ENCODE assay signal across 40 cellular contexts in genomic region chr3:128089135-128089534, GRCh38.
"Had no signal": no experiment of that assay in that cellular context is flagged by ENCODE, and none has a peak within 500 bp of the region (broad histone marks: within the 10 kb centered on the region; RNA-seq: fewer than 3 reads in every experiment).

No MANE protein-coding gene starts in this region.

- H3K4me3 Mint-ChIP-seq: activated CD4-positive, alpha-beta memory T cell treated with anti-CD3 and anti-CD28 coated beads for 36 hours; activated CD4-positive, alpha-beta T cell treated with anti-CD3 and anti-CD28 coated beads for 36 hours; activated CD4-positive, alpha-beta T cell treated with anti-CD3 and anti-CD28 coated beads, Interleukin-2, amount 10 ng/mL, durations not matched to agents 24 days and 14 days; activated CD8-positive, alpha-beta memory T cell treated with anti-CD3 and anti-CD28 coated beads, Interleukin-2, amount 10 ng/mL, durations not matched to agents 7 days and 5 days; activated CD8-positive, alpha-beta T cell treated with anti-CD3 and anti-CD28 coated beads, Interleukin-2, amount 10 ng/mL, durations not matched to agents 7 days and 5 days; activated naive CD4-positive, alpha-beta T cell treated with anti-CD3 and anti-CD28 coated beads for 36 hours; activated naive CD4-positive, alpha-beta T cell treated with anti-CD3 and anti-CD28 coated beads, Interleukin-2, amount 50 U/mL, for 24 hours; activated naive CD8-positive, alpha-beta T cell treated with anti-CD3 and anti-CD28 coated beads for 36 hours; activated naive CD8-positive, alpha-beta T cell treated with anti-CD3 and anti-CD28 coated beads, Interleukin-2, amount 50 U/mL, for 24 hours; activated T-helper 1 cell treated with anti-CD3 and anti-CD28 coated beads, Interleukin-12 subunit alpha, Interleukin-12 subunit beta, Interleukin-2, Interleukin-4 antibody, amounts not matched to agents 30 ng/mL and 10 ng/mL and 1 ng/mL, durations not matched to agents 14 hours and 24 hours and 36 hours; dendritic cell treated with granulocyte-macrophage colony-stimulating factor and Interleukin-4, amounts not matched to agents 40 ng/mL and 50 ng/mL, for 4 days; effector memory CD8-positive, alpha-beta T cell; T-helper 17 cell; T-helper 2 cell treated with Interferon-gamma antibody and Interleukin-4, amounts not matched to agents 5 μg/mL and 100 μg/mL, for 36 hours had no signal

- H3K9me3 Mint-ChIP-seq: activated CD4-positive, alpha-beta memory T cell treated with anti-CD3 and anti-CD28 coated beads for 36 hours; activated CD4-positive, alpha-beta T cell treated with anti-CD3 and anti-CD28 coated beads, Interleukin-2, amount 10 ng/mL, durations not matched to agents 24 days and 14 days; activated naive CD4-positive, alpha-beta T cell treated with anti-CD3 and anti-CD28 coated beads for 36 hours; activated naive CD4-positive, alpha-beta T cell treated with anti-CD3 and anti-CD28 coated beads, Interleukin-2, amount 50 U/mL, for 24 hours; activated naive CD8-positive, alpha-beta T cell treated with anti-CD3 and anti-CD28 coated beads for 36 hours; activated naive CD8-positive, alpha-beta T cell treated with anti-CD3 and anti-CD28 coated beads, Interleukin-2, amount 50 U/mL, for 24 hours; activated T-helper 1 cell treated with anti-CD3 and anti-CD28 coated beads, Interleukin-12 subunit alpha, Interleukin-12 subunit beta, Interleukin-2, Interleukin-4 antibody, amounts not matched to agents 30 ng/mL and 10 ng/mL and 1 ng/mL, durations not matched to agents 14 hours and 24 hours and 36 hours; activated T-helper 2 cell treated with anti-CD3 and anti-CD28 coated beads, Interferon-gamma antibody, Interleukin-2, Interleukin-4, amounts not matched to agents 10 μg/mL and 5 μg/mL and 100 μg/mL, durations not matched to agents 14 hours and 24 hours and 36 hours; dendritic cell treated with granulocyte-macrophage colony-stimulating factor and Interleukin-4, amounts not matched to agents 40 ng/mL and 50 ng/mL, for 4 days; effector memory CD8-positive, alpha-beta T cell; T-helper 2 cell treated with Interferon-gamma antibody and Interleukin-4, amounts not matched to agents 5 μg/mL and 100 μg/mL, for 36 hours had no signal

- H3K27me3 Mint-ChIP-seq: activated CD4-positive, alpha-beta memory T cell treated with anti-CD3 and anti-CD28 coated beads for 36 hours; activated CD4-positive, alpha-beta T cell treated with anti-CD3 and anti-CD28 coated beads for 36 hours; activated CD4-positive, alpha-beta T cell treated with anti-CD3 and anti-CD28 coated beads, Interleukin-2, amount 10 ng/mL, durations not matched to agents 24 days and 14 days; activated CD8-positive, alpha-beta memory T cell treated with anti-CD3 and anti-CD28 coated beads, Interleukin-2, amount 10 ng/mL, durations not matched to agents 7 days and 5 days; activated naive CD4-positive, alpha-beta T cell treated with anti-CD3 and anti-CD28 coated beads, Interleukin-2, amount 50 U/mL, for 24 hours; activated naive CD8-positive, alpha-beta T cell treated with anti-CD3 and anti-CD28 coated beads for 36 hours; activated naive CD8-positive, alpha-beta T cell treated with anti-CD3 and anti-CD28 coated beads, Interleukin-2, amount 50 U/mL, for 24 hours; dendritic cell treated with granulocyte-macrophage colony-stimulating factor and Interleukin-4, amounts not matched to agents 40 ng/mL and 50 ng/mL, for 4 days; effector memory CD8-positive, alpha-beta T cell; T-helper 17 cell had no signal

- H3K4me1 Mint-ChIP-seq: activated CD4-positive, alpha-beta T cell treated with anti-CD3 and anti-CD28 coated beads for 36 hours; activated CD4-positive, alpha-beta T cell treated with anti-CD3 and anti-CD28 coated beads, Interleukin-2, amount 10 ng/mL, durations not matched to agents 24 days and 14 days; activated naive CD4-positive, alpha-beta T cell treated with anti-CD3 and anti-CD28 coated beads, Interleukin-2, amount 50 U/mL, for 24 hours; activated naive CD8-positive, alpha-beta T cell treated with anti-CD3 and anti-CD28 coated beads, Interleukin-2, amount 50 U/mL, for 24 hours had no signal

- DNase-seq: activated CD4-positive, alpha-beta memory T cell treated with anti-CD3 and anti-CD28 coated beads for 36 hours; activated CD4-positive, alpha-beta T cell treated with anti-CD3 and anti-CD28 coated beads for 36 hours; activated CD4-positive, alpha-beta T cell treated with anti-CD3 and anti-CD28 coated beads, Interleukin-2, amount 10 ng/mL, durations not matched to agents 24 days and 14 days; activated CD4-positive, CD25-positive, alpha-beta regulatory T cell; activated CD4-positive, CD25-positive, alpha-beta regulatory T cell treated with anti-CD3 and anti-CD28 coated beads, Interleukin-2, amount 50 U/mL, for 72 hours; activated CD8-positive, alpha-beta memory T cell treated with anti-CD3 and anti-CD28 coated beads, Interleukin-2, amount 10 ng/mL, durations not matched to agents 7 days and 5 days; activated CD8-positive, alpha-beta memory T cell treated with anti-CD3 and anti-CD28 coated beads, Interleukin-2, amount 50 U/mL, for 4 hours; activated CD8-positive, alpha-beta T cell treated with anti-CD3 and anti-CD28 coated beads, Interleukin-2, amount 10 ng/mL, durations not matched to agents 7 days and 5 days; activated effector memory CD4-positive, alpha-beta T cell treated with anti-CD3 and anti-CD28 coated beads, Interleukin-2, amount 50 U/mL, for 16 hours; activated naive CD4-positive, alpha-beta T cell treated with anti-CD3 and anti-CD28 coated beads for 36 hours; activated naive CD8-positive, alpha-beta T cell treated with anti-CD3 and anti-CD28 coated beads for 36 hours; activated naive CD8-positive, alpha-beta T cell treated with anti-CD3 and anti-CD28 coated beads, Interleukin-2, amount 50 U/mL, for 24 hours; activated T-cell treated with anti-CD3 and anti-CD28 coated beads, Interleukin-2, amount 50 U/mL, for 1 hour; activated T-cell treated with anti-CD3 and anti-CD28 coated beads, Interleukin-2, amount 50 U/mL, for 48 hours; adrenal gland; amygdala; aorta; body of pancreas; central memory CD4-positive, alpha-beta T cell; cerebellar nuclear complex; colonic mucosa; dorsolateral prefrontal cortex; effector CD4-positive, alpha-beta T cell; effector memory CD8-positive, alpha-beta T cell; esophagus squamous epithelium; head of caudate nucleus; T-helper 1 cell; T-helper 17 cell; T1000 had no signal

- H3K4me1 ChIP-seq: breast epithelium, colonic mucosa had no signal

- H3K4me3 ChIP-seq: adrenal gland, body of pancreas, breast epithelium, cardiac muscle cell, colonic mucosa, dorsolateral prefrontal cortex, esophagus squamous epithelium had no signal

- H3K36me3 ChIP-seq: adrenal gland, breast epithelium, colonic mucosa had no signal

- H3K9me3 ChIP-seq: adrenal gland, body of pancreas, breast epithelium, colonic mucosa had no signal

- H3K27me3 ChIP-seq: adrenal gland, body of pancreas, breast epithelium, cardiac muscle cell, colonic mucosa, dorsolateral prefrontal cortex, esophagus squamous epithelium had no signal

- FAIRE-seq: endometrium, endothelial cell of umbilical vein, frontal cortex had no signal

- H3K27ac Mint-ChIP-seq: activated CD4-positive, alpha-beta memory T cell treated with anti-CD3 and anti-CD28 coated beads for 36 hours; activated CD4-positive, alpha-beta T cell treated with anti-CD3 and anti-CD28 coated beads for 36 hours; activated CD4-positive, alpha-beta T cell treated with anti-CD3 and anti-CD28 coated beads, Interleukin-2, amount 10 ng/mL, durations not matched to agents 24 days and 14 days; activated CD8-positive, alpha-beta memory T cell treated with anti-CD3 and anti-CD28 coated beads, Interleukin-2, amount 10 ng/mL, durations not matched to agents 7 days and 5 days; activated CD8-positive, alpha-beta T cell treated with anti-CD3 and anti-CD28 coated beads, Interleukin-2, amount 10 ng/mL, durations not matched to agents 7 days and 5 days; activated naive CD4-positive, alpha-beta T cell treated with anti-CD3 and anti-CD28 coated beads for 36 hours; activated naive CD4-positive, alpha-beta T cell treated with anti-CD3 and anti-CD28 coated beads, Interleukin-2, amount 50 U/mL, for 24 hours; activated naive CD8-positive, alpha-beta T cell treated with anti-CD3 and anti-CD28 coated beads for 36 hours; activated naive CD8-positive, alpha-beta T cell treated with anti-CD3 and anti-CD28 coated beads, Interleukin-2, amount 50 U/mL, for 24 hours; activated T-helper 1 cell treated with anti-CD3 and anti-CD28 coated beads, Interleukin-12 subunit alpha, Interleukin-12 subunit beta, Interleukin-2, Interleukin-4 antibody, amounts not matched to agents 30 ng/mL and 10 ng/mL and 1 ng/mL, durations not matched to agents 14 hours and 24 hours and 36 hours; activated T-helper 2 cell treated with anti-CD3 and anti-CD28 coated beads, Interferon-gamma antibody, Interleukin-2, Interleukin-4, amounts not matched to agents 10 μg/mL and 5 μg/mL and 100 μg/mL, durations not matched to agents 14 hours and 24 hours and 36 hours; dendritic cell treated with granulocyte-macrophage colony-stimulating factor and Interleukin-4, amounts not matched to agents 40 ng/mL and 50 ng/mL, for 4 days; effector memory CD8-positive, alpha-beta T cell; T-helper 17 cell; T-helper 2 cell treated with Interferon-gamma antibody and Interleukin-4, amounts not matched to agents 5 μg/mL and 100 μg/mL, for 36 hours had no signal

- H3K27ac ChIP-seq: adrenal gland, body of pancreas, breast epithelium, cardiac muscle cell, colonic mucosa, dorsolateral prefrontal cortex, epithelial cell of prostate, esophagus squamous epithelium had no signal
